Comparison of ENCODE assay signal across 12 cellular contexts in the genomic region with DNA sequence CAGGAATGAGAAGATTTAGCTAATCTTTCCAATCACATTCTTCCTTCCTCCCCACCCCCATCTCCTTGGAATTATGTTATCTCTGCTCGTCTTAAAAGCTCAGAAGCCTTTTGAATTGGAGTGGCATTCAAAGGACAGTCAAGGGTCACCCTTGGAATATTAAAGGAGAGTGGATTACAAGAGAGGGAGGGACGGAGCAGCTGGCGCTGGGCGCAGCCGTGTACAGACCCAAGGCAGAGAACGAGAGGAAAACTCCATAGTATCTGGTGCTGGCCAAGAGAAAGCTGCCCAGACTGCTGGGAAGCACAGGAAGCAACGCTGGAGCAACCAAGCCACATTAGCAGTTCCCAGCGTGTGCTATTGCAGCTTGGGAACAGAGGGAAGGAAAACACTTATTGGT.
DNase-seq lines count a peak whose midpoint lies in the region; ATAC-seq and TF ChIP-seq lines count a peak whose summit lies in the region.
"Had no signal": no experiment of that assay in that cellular context is flagged by ENCODE, and none has a peak within 500 bp of the region (broad histone marks: within the 10 kb centered on the region; RNA-seq: fewer than 3 reads in every experiment).

No MANE protein-coding gene starts in this region.

- intact Hi-C loops in left cardiac atrium (cut with DNase I) = no loop called here
- intact Hi-C loops in left ventricle myocardium inferior (cut with micrococcal nuclease) = no loop called here
- intact Hi-C loops in upper lobe of right lung (cut with DNase I) = no loop called here
- intact Hi-C loops in stomach (cut with DNase I; ENCODE audit: low total_unique reads) = no loop called here

- no peaks in the 10 kb centered on the region for H3K9me3 ChIP-seq in left ventricle myocardium inferior (replicated peaks)
- no peaks in the 10 kb centered on the region for H3K9me3 ChIP-seq in upper lobe of right lung
- no peaks in the 10 kb centered on the region for H3K9me3 ChIP-seq in stomach

- peak; percentile 25 for DNase-seq in left cardiac atrium
- DNase-seq in left ventricle myocardium inferior = no peak
- DNase-seq in SK-N-DZ (ENCODE audit: low spot score) = peak; percentile 34
- no peak for DNase-seq in left lobe of liver (ENCODE audit: low spot score)
- no peak for DNase-seq in upper lobe of right lung
- DNase-seq in GM20000 (ENCODE audit: low spot score) = no peak
- no peak for DNase-seq in stomach
- DNase-seq: activated naive CD4-positive, alpha-beta T cell treated with Interleukin-2 at 50 U/mL for 16 hours had no signal

- H3K36me3 ChIP-seq in left ventricle myocardium inferior (no peaks in the 10 kb centered on the region), upper lobe of right lung (no peaks in the 10 kb centered on the region), stomach (no peaks in the 10 kb centered on the region)

- H3K4me3 ChIP-seq in left ventricle myocardium inferior (no peak overlapping the region), upper lobe of right lung (no peak overlapping the region), stomach (no peak overlapping the region)
- H3K4me3 ChIP-seq: PC-9 had no signal

- ATAC-seq in left cardiac atrium (peak; percentile 30 to 61), left lobe of liver (peak; percentile 26), upper lobe of right lung (peak; percentile 61), GM18907 (IDR thresholded peaks at IDR 0.05; ENCODE audit: unreplicated experiment) (no peak)
- ATAC-seq: activated CD4-positive, CD25-positive, alpha-beta regulatory T cell treated with anti-CD3 and anti-CD28 coated beads, Interleukin-2, amount 50 U/mL, for 24 hours; stimulated activated effector memory CD8-positive, alpha-beta T cell treated with anti-CD3 and anti-CD28 coated beads, Interleukin-12 subunit alpha, Interleukin-12 subunit beta, amount 100 ng/mL, for 72 hours had no signal

- no peak for TF ChIP-seq POLR2A in stomach (IDR thresholded peaks at IDR 0.05)

- no peak for TF ChIP-seq EP300 in stomach (IDR thresholded peaks at IDR 0.05)

- no peak for TF ChIP-seq CTCF in left ventricle myocardium inferior (IDR thresholded peaks at IDR 0.05; ENCODE audit: borderline replicate concordance)
- no peak for TF ChIP-seq CTCF in upper lobe of right lung (IDR thresholded peaks at IDR 0.05)
- no peak for TF ChIP-seq CTCF in GM20000 (IDR thresholded peaks at IDR 0.05; ENCODE audit: extremely low read depth, missing control alignments)
- no peak for TF ChIP-seq CTCF in stomach (IDR thresholded peaks at IDR 0.05)

- H3K27me3 ChIP-seq in left ventricle myocardium inferior (ENCODE audit: low read depth) (peaks cover 16% of the 10 kb centered on the region), upper lobe of right lung (no peaks in the 10 kb centered on the region), stomach (no peaks in the 10 kb centered on the region)

- no peaks in the 10 kb centered on the region for H3K4me1 ChIP-seq in left ventricle myocardium inferior
- H3K4me1 ChIP-seq in upper lobe of right lung = no peaks in the 10 kb centered on the region
- peaks cover 0 to 4% (median 0%) of the 10 kb centered on the region in 4 donors for H3K4me1 ChIP-seq in stomach

- H3K27ac ChIP-seq in left ventricle myocardium inferior (replicated peaks) (no peak overlapping the region), upper lobe of right lung (no peak overlapping the region), stomach (no peak overlapping the region)
- H3K27ac ChIP-seq: PC-9 had no signal

- 16 to 26% (median 25%) methylated on average over 8 of the region's 8 CpGs for whole genome bisulfite sequencing in stomach, 5 donors

Comparison
In these comparisons a context has a peak if more than half of its experiments do, and no peak if none do; other contexts are left out.
1. DNase-seq: peak in left cardiac atrium (single experiment) and SK-N-DZ (single experiment); none in left ventricle myocardium inferior (single experiment), left lobe of liver (single experiment), upper lobe of right lung (single experiment), GM20000 (single experiment) and stomach (single experiment).